19 cellular contexts compared by ENCODE assay signal in the genomic region with DNA sequence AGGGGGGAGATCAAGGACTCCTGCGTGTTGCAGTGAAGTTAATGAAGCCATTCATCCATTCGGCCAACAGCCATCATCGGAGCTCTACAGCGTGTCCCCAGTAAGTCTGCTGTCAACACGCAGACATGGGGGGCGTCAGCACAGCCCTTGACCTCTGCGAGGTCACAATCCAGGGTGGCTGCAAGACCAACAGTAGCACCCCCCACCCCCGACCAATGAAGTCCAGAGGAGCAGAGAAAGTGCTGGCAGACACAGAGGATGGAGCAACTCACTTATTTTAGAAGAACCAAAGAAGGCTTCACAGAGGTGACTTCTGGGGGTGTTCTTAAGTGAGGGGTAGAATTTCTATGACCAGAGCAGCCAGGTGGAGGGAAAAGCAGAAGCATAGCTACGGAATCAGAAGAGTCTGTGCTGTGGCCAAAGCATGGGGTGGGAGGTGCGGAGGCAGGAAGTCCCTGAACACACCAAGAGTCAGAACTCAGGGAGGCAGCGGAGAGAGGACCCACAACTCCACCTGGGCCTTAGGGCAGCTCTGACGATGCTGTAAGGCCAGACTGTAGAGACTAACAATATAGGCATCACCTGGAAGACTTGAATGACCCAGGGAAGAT.
DNase-seq lines count a peak whose midpoint lies in the region; ATAC-seq and TF ChIP-seq lines count a peak whose summit lies in the region.
"Had no signal": no experiment of that assay in that cellular context is flagged by ENCODE, and none has a peak within 500 bp of the region (broad histone marks: within the 10 kb centered on the region; RNA-seq: fewer than 3 reads in every experiment).

No MANE protein-coding gene starts in this region.

- H3K4me2 ChIP-seq in BLaER1 (peak overlapping the region; percentile 78), mesenchymal stem cell (ENCODE audit: low read length, poor library complexity, severe bottlenecking) (no peak overlapping the region)

- H2AK5ac ChIP-seq in mesenchymal stem cell (ENCODE audit: low read length, severe bottlenecking), result no peak overlapping the region

- no peak overlapping the region for H4K91ac ChIP-seq in mesenchymal stem cell (ENCODE audit: low read length)

- H3K4me3 Mint-ChIP-seq in CD8-positive, alpha-beta T cell, result peak overlapping the region; percentile 57
- H3K4me3 Mint-ChIP-seq in activated naive CD8-positive, alpha-beta T cell, result peak overlapping the region; percentile 53
- peak overlapping the region in 9 of 10 donors; percentile 55 to 79 (median 70) for H3K4me3 Mint-ChIP-seq in naive thymus-derived CD4-positive, alpha-beta T cell
- no peak overlapping the region for H3K4me3 Mint-ChIP-seq in natural killer cell

- H3K27me3 ChIP-seq in BLaER1 (no peaks in the 10 kb centered on the region), mesenchymal stem cell (ENCODE audit: control insufficient read depth in 1 of 2, insufficient read depth in 1 of 2, low read length in 2 of 2) (peaks cover 0 to 12% of the 10 kb centered on the region in 2 experiments)
- H3K27me3 ChIP-seq in CD8-positive, alpha-beta T cell (ENCODE audit: insufficient read depth, low read length), result no peaks in the 10 kb centered on the region
- no peaks in the 10 kb centered on the region for H3K27me3 ChIP-seq in naive thymus-derived CD4-positive, alpha-beta T cell (ENCODE audit: control insufficient read depth in 2 of 2, insufficient read depth in 2 of 2, low read length in 2 of 2)

- H3K27ac Mint-ChIP-seq in CD8-positive, alpha-beta T cell, result peak overlapping the region; percentile 87
- H3K27ac Mint-ChIP-seq in activated naive CD8-positive, alpha-beta T cell, result peak overlapping the region; percentile 83
- peak overlapping the region; percentile 56 to 99 (median 91) for H3K27ac Mint-ChIP-seq in naive thymus-derived CD4-positive, alpha-beta T cell
- H3K27ac Mint-ChIP-seq in natural killer cell, result peak overlapping the region in 1 of 2 donors; percentile 66

- 83% methylated on average over 12 of the region's 12 CpGs for WGBS in mesenchymal stem cell

- POLR2A ChIA-PET in CD8-positive, alpha-beta T cell (lab: Charles Lee), result interaction anchor here (0.7 to 1.1 kb wide), 2 partner anchors 92 to 185 kb away, joined by 3 read pairs; a partner anchor contains a TSS
- POLR2A ChIA-PET in naive thymus-derived CD4-positive, alpha-beta T cell (lab: Charles Lee), result interaction anchor here (1.1 to 1.8 kb wide), 6 partner anchors 9 to 294 kb away, joined by 3 to 4 read pairs (median 4); no protein-coding TSS in a partner anchor

- H2AFZ ChIP-seq in mesenchymal stem cell (ENCODE audit: low read depth, low read length), result no peak overlapping the region

- H3K9me3 Mint-ChIP-seq in CD8-positive, alpha-beta T cell, result no peaks in the 10 kb centered on the region
- no peaks in the 10 kb centered on the region for H3K9me3 Mint-ChIP-seq in activated naive CD8-positive, alpha-beta T cell (ENCODE audit: low read depth)
- H3K9me3 Mint-ChIP-seq in naive thymus-derived CD4-positive, alpha-beta T cell, result peaks cover 0 to 9% (median 0%) of the 10 kb centered on the region in 11 donors
- no peaks in the 10 kb centered on the region for H3K9me3 Mint-ChIP-seq in natural killer cell

- no peak overlapping the region for H4K8ac ChIP-seq in mesenchymal stem cell (ENCODE audit: low read length)

- H4K20me1 ChIP-seq in BLaER1, result no peaks in the 10 kb centered on the region

- no peaks in the 10 kb centered on the region for H3K79me1 ChIP-seq in mesenchymal stem cell (replicated peaks; ENCODE audit: low read length, poor library complexity, severe bottlenecking)

- no peaks in the 10 kb centered on the region for H3K36me3 Mint-ChIP-seq in CD8-positive, alpha-beta T cell
- peaks cover 2% of the 10 kb centered on the region for H3K36me3 Mint-ChIP-seq in activated naive CD8-positive, alpha-beta T cell
- peaks cover 0 to 13% (median 0%) of the 10 kb centered on the region in 5 donors for H3K36me3 Mint-ChIP-seq in naive thymus-derived CD4-positive, alpha-beta T cell
- H3K36me3 Mint-ChIP-seq in natural killer cell, result no peaks in the 10 kb centered on the region

- CTCF ChIA-PET in CD8-positive, alpha-beta T cell (lab: Charles Lee), result interaction anchor here (0.7 to 1.0 kb wide), 3 partner anchors 9 to 412 kb away, joined by 3 to 5 read pairs (median 4); no protein-coding TSS in a partner anchor
- CTCF ChIA-PET in naive thymus-derived CD4-positive, alpha-beta T cell (lab: Charles Lee), result interaction anchor here (0.6 to 1.4 kb wide), 2 partner anchors 274 to 291 kb away, joined by 3 read pairs; no protein-coding TSS in a partner anchor

- H3K4me1 ChIP-seq in BLaER1 (peaks cover 94% of the 10 kb centered on the region), mesenchymal stem cell (ENCODE audit: control insufficient read depth, insufficient read depth, low read depth, low read length) (peaks cover 2% of the 10 kb centered on the region)
- peaks cover 63% of the 10 kb centered on the region for H3K4me1 ChIP-seq in CD8-positive, alpha-beta T cell (ENCODE audit: insufficient read depth, low read length)
- H3K4me1 ChIP-seq in naive thymus-derived CD4-positive, alpha-beta T cell (ENCODE audit: control insufficient read depth in 2 of 2, insufficient read depth in 2 of 2, low read length in 2 of 2), result peaks cover 22 to 64% of the 10 kb centered on the region in 2 donors

- H3K4me1 Mint-ChIP-seq in CD8-positive, alpha-beta T cell (ENCODE audit: low read depth), result peaks cover 71% of the 10 kb centered on the region
- peaks cover 67% of the 10 kb centered on the region for H3K4me1 Mint-ChIP-seq in activated naive CD8-positive, alpha-beta T cell (ENCODE audit: low read depth)
- H3K4me1 Mint-ChIP-seq in naive thymus-derived CD4-positive, alpha-beta T cell, result peaks cover 42 to 90% (median 81%) of the 10 kb centered on the region in 7 donors
- peaks cover 20 to 27% of the 10 kb centered on the region in 2 donors for H3K4me1 Mint-ChIP-seq in natural killer cell

- H3K4me3 ChIP-seq in BLaER1, result no peak overlapping the region
- H3K4me3 ChIP-seq in CD8-positive, alpha-beta T cell (ENCODE audit: low read depth, low read length), result peak overlapping the region; percentile 16
- H3K4me3 ChIP-seq in naive thymus-derived CD4-positive, alpha-beta T cell (ENCODE audit: low read length), result no peak overlapping the region
- H3K4me3 ChIP-seq in mesenchymal stem cell (ENCODE audit: insufficient read depth in 1 of 2, low read depth in 1 of 2, low read length in 2 of 2), result no peak overlapping the region
- H3K4me3 ChIP-seq: left ventricle myocardium inferior, mucosa of descending colon had no signal

- H3K27ac ChIP-seq in BLaER1 (peak overlapping the region; percentile 56), mesenchymal stem cell (ENCODE audit: low read length, poor library complexity, severe bottlenecking) (no peak overlapping the region)
- H3K27ac ChIP-seq in CD8-positive, alpha-beta T cell (ENCODE audit: low read depth, low read length), result no peak overlapping the region
- H3K27ac ChIP-seq in naive thymus-derived CD4-positive, alpha-beta T cell (ENCODE audit: low read depth, low read length), result no peak overlapping the region
- H3K27ac ChIP-seq: WERI-Rb-1 had no signal

- intact Hi-C loops in CD8-positive, alpha-beta T cell (cut with DNase I, micrococcal nuclease), result no loop called here
- intact Hi-C loops in naive thymus-derived CD4-positive, alpha-beta T cell (cut with micrococcal nuclease), result loop anchor here in 1 of 2 donors (5.0 kb wide), 1 partner anchor 454 kb away; no protein-coding TSS in a partner anchor
- intact Hi-C loops in natural killer cell (cut with micrococcal nuclease), result no loop called here

- H3K36me3 ChIP-seq in BLaER1 (no peaks in the 10 kb centered on the region), mesenchymal stem cell (ENCODE audit: control insufficient read depth in 1 of 2, insufficient read depth in 2 of 2, low read depth in 1 of 2, low read length in 2 of 2) (no peaks in the 10 kb centered on the region)
- H3K36me3 ChIP-seq in CD8-positive, alpha-beta T cell (ENCODE audit: insufficient read depth, low read length), result no peaks in the 10 kb centered on the region
- no peaks in the 10 kb centered on the region for H3K36me3 ChIP-seq in naive thymus-derived CD4-positive, alpha-beta T cell (ENCODE audit: control insufficient read depth in 2 of 3, insufficient read depth in 3 of 3, low read length in 3 of 3)
- H3K36me3 ChIP-seq: left ventricle myocardium inferior, WERI-Rb-1 had no signal

- no peak overlapping the region for H3K4ac ChIP-seq in mesenchymal stem cell (ENCODE audit: low read depth in 1 of 2, low read length in 2 of 2)

- no peak overlapping the region for H2BK5ac ChIP-seq in mesenchymal stem cell (ENCODE audit: low read depth, low read length, poor library complexity, severe bottlenecking)

- no peak overlapping the region for H3K14ac ChIP-seq in mesenchymal stem cell (ENCODE audit: low read length in 2 of 2)

- no peak overlapping the region for H2BK120ac ChIP-seq in mesenchymal stem cell (ENCODE audit: low read depth, low read length)

- H3K9ac ChIP-seq in BLaER1, result 0 out of 2 replicates have a peak overlapping the region, but pooled peaks have one; percentile 49
- H3K9ac ChIP-seq in mesenchymal stem cell (ENCODE audit: low read length), result no peak overlapping the region

- H3K27me3 Mint-ChIP-seq in CD8-positive, alpha-beta T cell (ENCODE audit: low read depth), result no peaks in the 10 kb centered on the region
- no peaks in the 10 kb centered on the region for H3K27me3 Mint-ChIP-seq in activated naive CD8-positive, alpha-beta T cell
- H3K27me3 Mint-ChIP-seq in naive thymus-derived CD4-positive, alpha-beta T cell, result no peaks in the 10 kb centered on the region
- H3K27me3 Mint-ChIP-seq in natural killer cell (ENCODE audit: low read depth in 2 of 2), result peaks cover 0 to 4% of the 10 kb centered on the region in 2 donors

- no peaks in the 10 kb centered on the region for H3K9me3 ChIP-seq in BLaER1
- no peaks in the 10 kb centered on the region for H3K9me3 ChIP-seq in CD8-positive, alpha-beta T cell (ENCODE audit: low read length)
- no peaks in the 10 kb centered on the region for H3K9me3 ChIP-seq in naive thymus-derived CD4-positive, alpha-beta T cell (ENCODE audit: control insufficient read depth in 2 of 3, low read length in 3 of 3)
- H3K9me3 ChIP-seq in mesenchymal stem cell (ENCODE audit: control insufficient read depth, low read length), result no peaks in the 10 kb centered on the region
- H3K9me3 ChIP-seq: left ventricle myocardium inferior, mucosa of descending colon had no signal

- no peak overlapping the region for H3K23ac ChIP-seq in mesenchymal stem cell (ENCODE audit: low read length in 2 of 2)

- DNase-seq in CD8-positive, alpha-beta T cell, result no peak
- no peak for DNase-seq in naive thymus-derived CD4-positive, alpha-beta T cell
- DNase-seq in NCI-H1417 treated with DMSO at 0.1 percent for 48 hours (lab: John Stamatoyannopoulos, UW) (no peak), mesenchymal stem cell (no peak), germinal center (ENCODE audit: low spot score) (no peak), natural killer cell (no peak)
- DNase-seq: activated effector memory CD4-positive, alpha-beta T cell treated with anti-CD3 and anti-CD28 coated beads, Interleukin-2, amount 50 U/mL, for 16 hours; Calu3; dermis blood vessel endothelial cell; erythroblast; KG1; left ventricle myocardium inferior; mucosa of descending colon; NCI-H2081 treated with DMSO at 0.1 percent for 48 hours; WERI-Rb-1 had no signal

- no peak overlapping the region for H3K18ac ChIP-seq in mesenchymal stem cell (ENCODE audit: low read depth in 1 of 2, low read length in 2 of 2)

- ATAC-seq in CD8-positive, alpha-beta T cell, result no peak
- ATAC-seq in naive thymus-derived CD4-positive, alpha-beta T cell, result no peak
- ATAC-seq in natural killer cell, result no peak
- ATAC-seq: HCT116, mucosa of descending colon, right cardiac atrium had no signal

- no peak overlapping the region for H2BK15ac ChIP-seq in mesenchymal stem cell (ENCODE audit: low read depth, poor library complexity, severe bottlenecking)

- H2BK12ac ChIP-seq in mesenchymal stem cell (ENCODE audit: low read length in 2 of 2), result no peak overlapping the region

- TF ChIP-seq CTCF in CD8-positive, alpha-beta T cell (IDR thresholded peaks at IDR 0.05), result no peak
- TF ChIP-seq CTCF in natural killer cell (IDR thresholded peaks at IDR 0.05), result no peak
